In the genomic region with DNA sequence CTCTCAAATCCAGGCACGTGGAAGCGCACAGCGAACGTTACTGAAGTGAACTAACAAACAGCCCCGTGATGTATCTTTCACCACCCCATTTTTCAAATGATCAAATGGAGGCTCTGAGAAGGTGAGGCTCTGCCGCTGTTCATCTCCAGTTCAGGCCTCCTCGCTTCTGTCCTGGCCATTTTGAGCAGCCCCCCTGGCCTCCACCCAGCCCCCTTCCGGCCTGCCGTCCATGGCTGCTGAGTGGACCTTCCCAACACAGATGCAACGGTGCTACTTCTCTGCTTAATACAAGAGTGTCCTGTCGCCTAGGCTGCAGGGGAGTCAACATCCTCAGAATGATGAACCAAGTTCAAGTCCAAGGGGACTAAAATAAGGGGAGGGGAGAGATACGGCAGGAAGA, we compare ENCODE assay signal across 17 cellular contexts. TPM values are rescaled to one million over a fixed set of nuclear protein-coding genes. Genes with fewer than 3 reads are reported as not detected.
DNase-seq lines count a peak whose midpoint lies in the region; ATAC-seq and TF ChIP-seq lines count a peak whose summit lies in the region.
"Had no signal": no experiment of that assay in that cellular context is flagged by ENCODE, and none has a peak within 500 bp of the region (broad histone marks: within the 10 kb centered on the region; RNA-seq: fewer than 3 reads in every experiment).

No MANE protein-coding gene starts in this region.

- H3K4me2 ChIP-seq in osteoblast (ENCODE audit: insufficient read depth, low read length) = no peak overlapping the region
- H3K4me2 ChIP-seq: BLaER1 treated with 17β-estradiol and CSF1 and Interleukin-3, amounts not matched to agents 10 nM and 100 nM had no signal

- no peaks in the 10 kb centered on the region for H3K9me3 ChIP-seq in cardiac muscle cell (ENCODE audit: low read depth)
- no peaks in the 10 kb centered on the region for H3K9me3 ChIP-seq in right cardiac atrium (ENCODE audit: control insufficient read depth, low read length)
- H3K9me3 ChIP-seq in osteoblast (ENCODE audit: low read depth, low read length) = no peaks in the 10 kb centered on the region

- H3K27me3 ChIP-seq in cardiac muscle cell (no peaks in the 10 kb centered on the region), right cardiac atrium (ENCODE audit: control insufficient read depth, insufficient read depth) (no peaks in the 10 kb centered on the region), osteoblast (ENCODE audit: insufficient read depth, low read length) (no peaks in the 10 kb centered on the region)
- H3K27me3 ChIP-seq: BLaER1 treated with 17β-estradiol and CSF1 and Interleukin-3, amounts not matched to agents 10 nM and 100 nM had no signal

- no peak overlapping the region for H2AFZ ChIP-seq in osteoblast (ENCODE audit: low read length)

- H3K4me1 ChIP-seq in cardiac muscle cell (ENCODE audit: low read depth) = no peaks in the 10 kb centered on the region
- H3K4me1 ChIP-seq in right cardiac atrium (ENCODE audit: control insufficient read depth, insufficient read depth, low read length) = peaks cover 6% of the 10 kb centered on the region
- H3K4me1 ChIP-seq in osteoblast (ENCODE audit: insufficient read depth, low read length) = peaks cover 15% of the 10 kb centered on the region
- H3K4me1 ChIP-seq: BLaER1 treated with 17β-estradiol and CSF1 and Interleukin-3, amounts not matched to agents 10 nM and 100 nM had no signal

- H3K4me3 Mint-ChIP-seq in chondrocyte (ENCODE audit: unreplicated experiment) (no peak overlapping the region), type B pancreatic cell (no peak overlapping the region), progenitor cell of endocrine pancreas (ENCODE audit: low read depth) (no peak overlapping the region)
- H3K4me3 Mint-ChIP-seq in activated CD4-positive, alpha-beta memory T cell treated with anti-CD3 and anti-CD28 coated beads, Interleukin-2, amount 10 ng/mL, durations not matched to agents 7 days and 5 days = no peak overlapping the region
- H3K4me3 Mint-ChIP-seq: CD4-positive, CD25-positive, alpha-beta regulatory T cell; H9 had no signal

- peaks cover 65% of the 10 kb centered on the region for H3K36me3 ChIP-seq in cardiac muscle cell
- H3K36me3 ChIP-seq in osteoblast (ENCODE audit: insufficient read depth, low read length) = peaks cover 81% of the 10 kb centered on the region

- CTCF ChIA-PET in GM10248 (lab: Yijun Ruan, JAX) = interaction anchor here (1.4 kb wide), 1 partner anchor 25 kb away, joined by 3 read pairs; no protein-coding TSS in a partner anchor
- CTCF ChIA-PET in activated CD4-positive, alpha-beta memory T cell treated with anti-CD3 and anti-CD28 coated beads, Interleukin-2, amount 10 ng/mL, durations not matched to agents 7 days and 5 days (lab: Charles Lee) = no interaction called here

- no peak for ATAC-seq in right cardiac atrium
- ATAC-seq: GM12878 had no signal

- H3K4me1 Mint-ChIP-seq in chondrocyte (ENCODE audit: low read depth) = peaks cover 10% of the 10 kb centered on the region
- H3K4me1 Mint-ChIP-seq in type B pancreatic cell (ENCODE audit: unreplicated experiment) = no peaks in the 10 kb centered on the region
- H3K4me1 Mint-ChIP-seq in progenitor cell of endocrine pancreas (ENCODE audit: low read depth) = no peaks in the 10 kb centered on the region
- H3K4me1 Mint-ChIP-seq in activated CD4-positive, alpha-beta memory T cell treated with anti-CD3 and anti-CD28 coated beads, Interleukin-2, amount 10 ng/mL, durations not matched to agents 7 days and 5 days = no peaks in the 10 kb centered on the region
- H3K4me1 Mint-ChIP-seq: H9 had no signal

- H4K20me1 ChIP-seq in osteoblast (ENCODE audit: insufficient read depth, low read length) = peaks cover 13% of the 10 kb centered on the region

- intact Hi-C loops in right cardiac atrium (cut with DNase I) = no loop called here

- H3K27ac ChIP-seq in cardiac muscle cell = peak overlapping the region; percentile 6
- H3K27ac ChIP-seq in right cardiac atrium (ENCODE audit: low read length) = no peak overlapping the region
- no peak overlapping the region for H3K27ac ChIP-seq in osteoblast (ENCODE audit: low read depth, low read length)
- H3K27ac ChIP-seq: BLaER1 treated with 17β-estradiol and CSF1 and Interleukin-3, amounts not matched to agents 10 nM and 100 nM had no signal

- H3K79me2 ChIP-seq in osteoblast (ENCODE audit: insufficient read depth, low read length) = no peaks in the 10 kb centered on the region

- TF ChIP-seq CTCF in cardiac muscle cell (IDR thresholded peaks at IDR 0.05; ENCODE audit: low read depth, low read length) (no peak), chondrocyte (IDR thresholded peaks at IDR 0.05) (no peak), osteoblast (IDR thresholded peaks at IDR 0.05; ENCODE audit: extremely low read depth, low read depth, low read length) (no peak), type B pancreatic cell (conservative IDR thresholded peaks at IDR 0.05) (no peak), GM10248 (IDR thresholded peaks at IDR 0.05; ENCODE audit: control extremely low read depth, extremely low read depth, low read depth, missing control alignments) (no peak), progenitor cell of endocrine pancreas (IDR thresholded peaks at IDR 0.05; ENCODE audit: unreplicated experiment) (no peak)

- H3K4me3 ChIP-seq in cardiac muscle cell (no peak overlapping the region), right cardiac atrium (ENCODE audit: low read length) (no peak overlapping the region), osteoblast (ENCODE audit: insufficient read depth, low read length) (no peak overlapping the region)
- H3K4me3 ChIP-seq: BLaER1 treated with 17β-estradiol and CSF1 and Interleukin-3, amounts not matched to agents 10 nM and 100 nM; GM12878 had no signal

- POLR2A ChIA-PET in GM10248 (lab: Yijun Ruan, JAX) = no interaction called here
- POLR2A ChIA-PET in activated CD4-positive, alpha-beta memory T cell treated with anti-CD3 and anti-CD28 coated beads, Interleukin-2, amount 10 ng/mL, durations not matched to agents 7 days and 5 days (lab: Charles Lee) = interaction anchor here (1.0 kb wide), 1 partner anchor 9 kb away, joined by 4 read pairs; a partner anchor contains a TSS

- H3K9me3 Mint-ChIP-seq in chondrocyte (ENCODE audit: low read depth) (no peaks in the 10 kb centered on the region), type B pancreatic cell (no peaks in the 10 kb centered on the region), progenitor cell of endocrine pancreas (ENCODE audit: low read depth) (no peaks in the 10 kb centered on the region)
- no peaks in the 10 kb centered on the region for H3K9me3 Mint-ChIP-seq in activated CD4-positive, alpha-beta memory T cell treated with anti-CD3 and anti-CD28 coated beads, Interleukin-2, amount 10 ng/mL, durations not matched to agents 7 days and 5 days
- H3K9me3 Mint-ChIP-seq: CD4-positive, CD25-positive, alpha-beta regulatory T cell; H9 had no signal

- H3K27ac Mint-ChIP-seq in chondrocyte (ENCODE audit: unreplicated experiment) (peak overlapping the region; percentile 34), type B pancreatic cell (peak overlapping the region; percentile 99), progenitor cell of endocrine pancreas (no peak overlapping the region)
- H3K27ac Mint-ChIP-seq in activated CD4-positive, alpha-beta memory T cell treated with anti-CD3 and anti-CD28 coated beads, Interleukin-2, amount 10 ng/mL, durations not matched to agents 7 days and 5 days = no peak overlapping the region
- H3K27ac Mint-ChIP-seq: CD4-positive, CD25-positive, alpha-beta regulatory T cell had no signal

- H3K27me3 Mint-ChIP-seq in chondrocyte (ENCODE audit: low read depth) (no peaks in the 10 kb centered on the region), type B pancreatic cell (no peaks in the 10 kb centered on the region), progenitor cell of endocrine pancreas (no peaks in the 10 kb centered on the region)
- H3K27me3 Mint-ChIP-seq in activated CD4-positive, alpha-beta memory T cell treated with anti-CD3 and anti-CD28 coated beads, Interleukin-2, amount 10 ng/mL, durations not matched to agents 7 days and 5 days = no peaks in the 10 kb centered on the region
- H3K27me3 Mint-ChIP-seq: CD4-positive, CD25-positive, alpha-beta regulatory T cell had no signal

- no peak for DNase-seq in cardiac muscle cell (ENCODE audit: low read depth in 1 of 2, low spot score in 1 of 2)
- DNase-seq in right cardiac atrium = no peak
- peak; percentile 38 for DNase-seq in chondrocyte (ENCODE audit: low spot score)
- DNase-seq in osteoblast (ENCODE audit: insufficient read length, low spot score, missing footprints) = peak; percentile 73
- DNase-seq in type B pancreatic cell (ENCODE audit: extremely low spot score, unreplicated experiment) = no peak
- DNase-seq in GM10248 (ENCODE audit: extremely low spot score) = no peak
- DNase-seq in progenitor cell of endocrine pancreas (ENCODE audit: low spot score, unreplicated experiment) = no peak
- no peak for DNase-seq in activated CD4-positive, alpha-beta memory T cell treated with anti-CD3 and anti-CD28 coated beads, Interleukin-2, amount 10 ng/mL, durations not matched to agents 7 days and 5 days
- DNase-seq: 8988T; CD4-positive, CD25-positive, alpha-beta regulatory T cell; DMS53; GOT3; H9 had no signal

- 75% methylated on average over 12 of the region's 12 CpGs for WGBS in right cardiac atrium

- H3K36me3 Mint-ChIP-seq in chondrocyte (ENCODE audit: low read depth) (peaks cover 39% of the 10 kb centered on the region), type B pancreatic cell (peaks cover 29% of the 10 kb centered on the region), progenitor cell of endocrine pancreas (ENCODE audit: insufficient read depth) (peaks cover 20% of the 10 kb centered on the region)
- H3K36me3 Mint-ChIP-seq in activated CD4-positive, alpha-beta memory T cell treated with anti-CD3 and anti-CD28 coated beads, Interleukin-2, amount 10 ng/mL, durations not matched to agents 7 days and 5 days (ENCODE audit: low read depth) = peaks cover 49% of the 10 kb centered on the region

RNA-seq across cellular contexts. Expression of a gene that starts 9.7 kb away (rescaled TPM):
- total RNA-seq in cardiac muscle cell = 26.1 and 48.3 TPM in 2 replicates
- 13.2 and 14.5 TPM in 2 replicates for polyA plus RNA-seq in cardiac muscle cell
- 10 to 100 TPM; 15.2 to 20.9 (median 16.5) TPM for total RNA-seq in right cardiac atrium
- 11.3 TPM for polyA plus RNA-seq in right cardiac atrium
- 49.3 to 98.0 TPM (median 96.3 TPM) in 3 replicates for total RNA-seq in chondrocyte
- total RNA-seq in osteoblast = 45.1 and 56.8 TPM in 2 replicates
- 7.3 and 23.7 TPM in 2 replicates for total RNA-seq in type B pancreatic cell (ENCODE audit: low replicate concordance)
- 5.0 and 5.7 TPM in 2 replicates for total RNA-seq in progenitor cell of endocrine pancreas
- total RNA-seq in activated CD4-positive, alpha-beta memory T cell treated with anti-CD3 and anti-CD28 coated beads, Interleukin-2, amount 10 ng/mL, durations not matched to agents 7 days and 5 days = not detected
- total RNA-seq: CD4-positive, CD25-positive, alpha-beta regulatory T cell; GM12878; HT-29 had no signal
- polyA plus RNA-seq: CD4-positive, CD25-positive, alpha-beta regulatory T cell; GM12878 had no signal

RNA-seq across cellular contexts. Expression of a gene that starts 34.8 kb away (rescaled TPM):
- total RNA-seq in cardiac muscle cell (not detected in 2 replicates), right cardiac atrium (not detected), chondrocyte (not detected in 3 replicates), osteoblast (not detected in 2 replicates), type B pancreatic cell (ENCODE audit: low replicate concordance) (not detected in 2 replicates), progenitor cell of endocrine pancreas (not detected in 2 replicates)
- polyA plus RNA-seq in cardiac muscle cell (not detected in 2 replicates), right cardiac atrium (not detected)
- not detected for total RNA-seq in activated CD4-positive, alpha-beta memory T cell treated with anti-CD3 and anti-CD28 coated beads, Interleukin-2, amount 10 ng/mL, durations not matched to agents 7 days and 5 days
- total RNA-seq: CD4-positive, CD25-positive, alpha-beta regulatory T cell; Daoy; GM12878; H9; HT-29 had no signal
- polyA plus RNA-seq: CD4-positive, CD25-positive, alpha-beta regulatory T cell; GM12878 had no signal

Comparison
In these comparisons a context has a peak if more than half of its experiments do, and no peak if none do; other contexts are left out.
1. DNase-seq: peak in chondrocyte (single experiment) and osteoblast (single experiment); none in cardiac muscle cell (0 of 2), right cardiac atrium (0 of 3), type B pancreatic cell (single experiment), GM10248 (single experiment), progenitor cell of endocrine pancreas (single experiment) and activated CD4-positive, alpha-beta memory T cell treated with anti-CD3 and anti-CD28 coated beads, Interleukin-2, amount 10 ng/mL, durations not matched to agents 7 days and 5 days (single experiment).
2. H3K27ac Mint-ChIP-seq: peak in chondrocyte (single experiment) and type B pancreatic cell (single experiment); none in progenitor cell of endocrine pancreas (single experiment) and activated CD4-positive, alpha-beta memory T cell treated with anti-CD3 and anti-CD28 coated beads, Interleukin-2, amount 10 ng/mL, durations not matched to agents 7 days and 5 days (single experiment).